24 cellular contexts compared by ENCODE assay signal in genomic region chrX:108349210-108349609, GRCh38.
DNase-seq lines count a peak whose midpoint lies in the region; ATAC-seq, FAIRE-seq and TF ChIP-seq lines count a peak whose summit lies in the region.
"Had no signal": no experiment of that assay in that cellular context is flagged by ENCODE, and none has a peak within 500 bp of the region (broad histone marks: within the 10 kb centered on the region; RNA-seq: fewer than 3 reads in every experiment).

No MANE protein-coding gene starts in this region.

- H3K27ac ChIP-seq in HepG2 (ENCODE audit: extremely low read length, insufficient read depth, low read length) (no peak overlapping the region), right lobe of liver (no peak overlapping the region), astrocyte (ENCODE audit: low read depth, low read length) (no peak overlapping the region), endodermal cell (ENCODE audit: low read depth, low read length) (no peak overlapping the region), neural progenitor cell (no peak overlapping the region)
- H3K27ac ChIP-seq: 22Rv1; A549; BLaER1 treated with 17β-estradiol and CSF1 and Interleukin-3, amounts not matched to agents 10 nM and 100 nM; C4-2B had no signal

- CTCF ChIA-PET in HepG2 (lab: Yijun Ruan, JAX; ENCODE audit: low intra/inter-chr PET ratio, low total read pairs): no interaction called here

- H3K4me1 Mint-ChIP-seq in astrocyte (ENCODE audit: low read depth, unreplicated experiment): peaks cover 3% of the 10 kb centered on the region
- H3K4me1 Mint-ChIP-seq in endodermal cell: peaks cover 80% of the 10 kb centered on the region
- peaks cover 86% of the 10 kb centered on the region for H3K4me1 Mint-ChIP-seq in neural progenitor cell
- H3K4me1 Mint-ChIP-seq in natural killer cell: no peaks in the 10 kb centered on the region
- H3K4me1 Mint-ChIP-seq: B cell had no signal

- WGBS in HepG2 (ENCODE audit: low lambda C conversion rate): 100% methylated on average over 2 of the region's 2 CpGs
- WGBS in right lobe of liver (ENCODE audit: insufficient coverage, low coverage, low lambda C conversion rate, missing lambda C conversion rate): 85% methylated on average over 2 of the region's 2 CpGs
- WGBS in endodermal cell (ENCODE audit: insufficient coverage in 1 of 2, insufficient read length in 1 of 2), 2 experiments: no CpG with 5 or more reads among the region's 2 CpGs

- H3F3A ChIP-seq in neural progenitor cell (ENCODE audit: low read depth): peaks cover 43% of the 10 kb centered on the region

- intact Hi-C loops in HepG2 (cut with micrococcal nuclease; ENCODE audit: unreplicated experiment): no loop called here
- intact Hi-C loops in right lobe of liver (cut with DNase I): no loop called here
- intact Hi-C loops in natural killer cell (cut with micrococcal nuclease): no loop called here

- no peak for TF ChIP-seq EP300 in HepG2 (IDR thresholded peaks at IDR 0.05; ENCODE audit: low read depth in 2 of 2, low read length in 2 of 2)
- TF ChIP-seq EP300 in HepG2 (CRISPR knock-in tag; IDR thresholded peaks at IDR 0.05; ENCODE audit: borderline replicate concordance): no peak

- H2AFZ ChIP-seq in HepG2 (ENCODE audit: low read length) (no peak overlapping the region), astrocyte (ENCODE audit: low read depth, low read length) (no peak overlapping the region), neural progenitor cell (replicated peaks) (no peak overlapping the region)

- H3K36me3 Mint-ChIP-seq in astrocyte (ENCODE audit: low read depth, unreplicated experiment) (no peaks in the 10 kb centered on the region), endodermal cell (ENCODE audit: low read depth) (peaks cover 19% of the 10 kb centered on the region), neural progenitor cell (peaks cover 15% of the 10 kb centered on the region), natural killer cell (no peaks in the 10 kb centered on the region)
- H3K36me3 Mint-ChIP-seq: CD8-positive, alpha-beta T cell had no signal

- H3K27me3 ChIP-seq in HepG2 (ENCODE audit: control insufficient read depth in 1 of 2, insufficient read depth in 2 of 2, low read length in 2 of 2): no peaks in the 10 kb centered on the region
- peaks cover 0 to 4% of the 10 kb centered on the region in 2 donors for H3K27me3 ChIP-seq in right lobe of liver
- H3K27me3 ChIP-seq in astrocyte (ENCODE audit: insufficient read depth, low read length): no peaks in the 10 kb centered on the region
- no peaks in the 10 kb centered on the region for H3K27me3 ChIP-seq in endodermal cell (ENCODE audit: control insufficient read depth, insufficient read depth, low read length, poor library complexity, severe bottlenecking)
- H3K27me3 ChIP-seq in neural progenitor cell: no peaks in the 10 kb centered on the region

- peaks cover 3% of the 10 kb centered on the region for H3K9me3 Mint-ChIP-seq in astrocyte (ENCODE audit: unreplicated experiment)
- H3K9me3 Mint-ChIP-seq in endodermal cell: no peaks in the 10 kb centered on the region
- H3K9me3 Mint-ChIP-seq in neural progenitor cell: peaks cover 3% of the 10 kb centered on the region
- no peaks in the 10 kb centered on the region for H3K9me3 Mint-ChIP-seq in natural killer cell
- H3K9me3 Mint-ChIP-seq: CD4-positive, alpha-beta T cell; CD8-positive, alpha-beta T cell had no signal

- H3K4me1 ChIP-seq in HepG2 (ENCODE audit: insufficient read depth, low read length) (peaks cover 4% of the 10 kb centered on the region; the same call in 1 of the 2 replicates), right lobe of liver (no peaks in the 10 kb centered on the region), astrocyte (ENCODE audit: insufficient read depth, low read length) (no peaks in the 10 kb centered on the region), endodermal cell (ENCODE audit: control insufficient read depth, insufficient read depth, low read length) (peaks cover 11% of the 10 kb centered on the region), neural progenitor cell (peaks cover 67% of the 10 kb centered on the region)
- H3K4me1 ChIP-seq: A549; BLaER1 treated with 17β-estradiol and CSF1 and Interleukin-3, amounts not matched to agents 10 nM and 100 nM; Caco-2 had no signal

- TF ChIP-seq RAD21 in HepG2 (CRISPR knock-in tag; IDR thresholded peaks at IDR 0.05): no peak

- POLR2A ChIA-PET in HepG2 (lab: Yijun Ruan, JAX): no interaction called here

- no peak overlapping the region for H3K4me3 Mint-ChIP-seq in astrocyte (ENCODE audit: unreplicated experiment)
- H3K4me3 Mint-ChIP-seq in endodermal cell: no peak overlapping the region
- H3K4me3 Mint-ChIP-seq in neural progenitor cell: no peak overlapping the region
- H3K4me3 Mint-ChIP-seq in natural killer cell: no peak overlapping the region
- H3K4me3 Mint-ChIP-seq: B cell; CD4-positive, alpha-beta T cell; CD8-positive, alpha-beta T cell had no signal

- no peak for FAIRE-seq in HepG2 (lab: Jason Lieb, UNC)
- peak; percentile 82 for FAIRE-seq in astrocyte (lab: Jason Lieb, UNC)
- FAIRE-seq: D721Med, G401.6, GM12891, GM18507 had no signal

- no peak overlapping the region for H3K4me3 ChIP-seq in HepG2 (replicated peaks in 1 of 3; ENCODE audit: insufficient read depth in 1 of 3, low read depth in 2 of 3, low read length in 3 of 3)
- H3K4me3 ChIP-seq in right lobe of liver: no peak overlapping the region
- H3K4me3 ChIP-seq in astrocyte (ENCODE audit: insufficient read depth, low read depth, low read length): no peak overlapping the region
- H3K4me3 ChIP-seq in endodermal cell (ENCODE audit: low read length): no peak overlapping the region
- no peak overlapping the region for H3K4me3 ChIP-seq in neural progenitor cell
- H3K4me3 ChIP-seq: A549; BLaER1 treated with 17β-estradiol and CSF1 and Interleukin-3, amounts not matched to agents 10 nM and 100 nM had no signal

- TF ChIP-seq CTCF in HepG2 (CRISPR knock-in tag; IDR thresholded peaks at IDR 0.05) (no peak), right lobe of liver (IDR thresholded peaks at IDR 0.05) (no peak), astrocyte (IDR thresholded peaks at IDR 0.05; ENCODE audit: insufficient read depth, low read depth, low read length) (no peak), endodermal cell (conservative IDR thresholded peaks at IDR 0.05) (no peak), neural progenitor cell (IDR thresholded peaks at IDR 0.05) (no peak), natural killer cell (IDR thresholded peaks at IDR 0.05) (no peak)

- no peaks in the 10 kb centered on the region for H3K36me3 ChIP-seq in HepG2 (replicated peaks in 1 of 2; ENCODE audit: control insufficient read depth in 1 of 2, insufficient read depth in 2 of 2, low read length in 2 of 2)
- H3K36me3 ChIP-seq in right lobe of liver: no peaks in the 10 kb centered on the region
- no peaks in the 10 kb centered on the region for H3K36me3 ChIP-seq in astrocyte (ENCODE audit: insufficient read depth, low read length)
- no peaks in the 10 kb centered on the region for H3K36me3 ChIP-seq in endodermal cell (ENCODE audit: control insufficient read depth, insufficient read depth, low read length)
- no peaks in the 10 kb centered on the region for H3K36me3 ChIP-seq in neural progenitor cell
- H3K36me3 ChIP-seq: BLaER1 treated with 17β-estradiol and CSF1 and Interleukin-3, amounts not matched to agents 10 nM and 100 nM had no signal

- DNase-seq in HepG2 (ENCODE audit: low spot score): no peak
- no peak for DNase-seq in right lobe of liver
- DNase-seq in astrocyte (ENCODE audit: low read depth): no peak
- no peak for DNase-seq in endodermal cell
- no peak for DNase-seq in neural progenitor cell (ENCODE audit: low spot score)
- no peak for DNase-seq in natural killer cell
- no peak for DNase-seq in NCI-H524 (lab: John Stamatoyannopoulos, UW)
- DNase-seq: AML-193; Caco-2; Calu3; CD4-positive, alpha-beta T cell; CD8-positive, alpha-beta T cell; DMS79 treated with DMSO at 0.1 percent for 48 hours; GF-D8 had no signal

- BruUV-seq in HepG2 (replicated peaks; lab: Mats Ljungman, UMichigan): no TSS peak

- in situ Hi-C loops in HepG2 (cut with HindIII; ENCODE audit: extremely low pct_ligation_motif_present, low pct_unique_long_range_greater_than_20kb): no loop called here

- H3K27ac Mint-ChIP-seq in astrocyte (ENCODE audit: unreplicated experiment): no peak overlapping the region
- H3K27ac Mint-ChIP-seq in endodermal cell: peak overlapping the region; percentile 18
- peak overlapping the region; percentile 95 for H3K27ac Mint-ChIP-seq in neural progenitor cell
- no peak overlapping the region for H3K27ac Mint-ChIP-seq in natural killer cell
- H3K27ac Mint-ChIP-seq: B cell; CD4-positive, alpha-beta T cell; CD8-positive, alpha-beta T cell had no signal

- TF ChIP-seq POLR2A in HepG2 (IDR thresholded peaks at IDR 0.05; ENCODE audit: insufficient read depth in 1 of 2, low read depth in 2 of 2, low read length in 2 of 2) (no peak), right lobe of liver (IDR thresholded peaks at IDR 0.05) (no peak)

- H3K4me2 ChIP-seq in HepG2 (ENCODE audit: low read depth, low read length): no peak overlapping the region
- H3K4me2 ChIP-seq in astrocyte (ENCODE audit: low read length): no peak overlapping the region
- H3K4me2 ChIP-seq in neural progenitor cell: no peak overlapping the region
- H3K4me2 ChIP-seq: A549; BLaER1 treated with 17β-estradiol and CSF1 and Interleukin-3, amounts not matched to agents 10 nM and 100 nM had no signal

- H3K9me3 ChIP-seq in HepG2 (ENCODE audit: low read length) (no peaks in the 10 kb centered on the region), right lobe of liver (no peaks in the 10 kb centered on the region), astrocyte (ENCODE audit: insufficient read depth, low read depth, low read length) (no peaks in the 10 kb centered on the region), endodermal cell (ENCODE audit: control insufficient read depth, low read length) (no peaks in the 10 kb centered on the region), neural progenitor cell (ENCODE audit: low read depth) (no peaks in the 10 kb centered on the region)
- H3K9me3 ChIP-seq: A549; BLaER1 treated with 17β-estradiol and CSF1 and Interleukin-3, amounts not matched to agents 10 nM and 100 nM; Caco-2 had no signal

- no peaks in the 10 kb centered on the region for H4K20me1 ChIP-seq in HepG2 (ENCODE audit: insufficient read depth, low read length)
- H4K20me1 ChIP-seq in astrocyte (ENCODE audit: insufficient read depth, low read length): no peaks in the 10 kb centered on the region
- H4K20me1 ChIP-seq in neural progenitor cell (ENCODE audit: low read depth): no peaks in the 10 kb centered on the region

- no peaks in the 10 kb centered on the region for H3K27me3 Mint-ChIP-seq in astrocyte (ENCODE audit: low read depth, unreplicated experiment)
- H3K27me3 Mint-ChIP-seq in endodermal cell (ENCODE audit: insufficient read depth): no peaks in the 10 kb centered on the region
- peaks cover 2% of the 10 kb centered on the region for H3K27me3 Mint-ChIP-seq in neural progenitor cell (ENCODE audit: insufficient read depth, low read depth)
- H3K27me3 Mint-ChIP-seq in natural killer cell (ENCODE audit: low read depth in 2 of 2): no peaks in the 10 kb centered on the region
- H3K27me3 Mint-ChIP-seq: B cell; CD4-positive, alpha-beta T cell had no signal

- no peak overlapping the region for H3K9ac ChIP-seq in HepG2 (ENCODE audit: insufficient read depth, low read depth, low read length)
- H3K9ac ChIP-seq in astrocyte (ENCODE audit: low read length): no peak overlapping the region
- H3K9ac ChIP-seq in endodermal cell (ENCODE audit: extremely low read depth, low read length, poor library complexity, severe bottlenecking): no peak overlapping the region
- H3K9ac ChIP-seq in neural progenitor cell: no peak overlapping the region
- H3K9ac ChIP-seq: BLaER1 treated with 17β-estradiol and CSF1 and Interleukin-3, amounts not matched to agents 10 nM and 100 nM had no signal

- H3K79me2 ChIP-seq in HepG2 (ENCODE audit: insufficient read depth, low read length) (no peaks in the 10 kb centered on the region), astrocyte (ENCODE audit: insufficient read depth, low read length) (no peaks in the 10 kb centered on the region), neural progenitor cell (ENCODE audit: low read depth) (peaks cover 3% of the 10 kb centered on the region)

- ATAC-seq in HepG2 (no peak), right lobe of liver (no peak), natural killer cell (no peak), GM18502 (IDR thresholded peaks at IDR 0.05; ENCODE audit: poor library complexity, unreplicated experiment) (no peak)
- ATAC-seq: A549; CD8-positive, alpha-beta T cell had no signal

Comparison
In these comparisons a context has a peak if more than half of its experiments do, and no peak if none do; other contexts are left out.
1. H3K27ac Mint-ChIP-seq: peak in endodermal cell (single experiment) and neural progenitor cell (single experiment); none in astrocyte (single experiment) and natural killer cell (0 of 2).